In the genomic region with DNA sequence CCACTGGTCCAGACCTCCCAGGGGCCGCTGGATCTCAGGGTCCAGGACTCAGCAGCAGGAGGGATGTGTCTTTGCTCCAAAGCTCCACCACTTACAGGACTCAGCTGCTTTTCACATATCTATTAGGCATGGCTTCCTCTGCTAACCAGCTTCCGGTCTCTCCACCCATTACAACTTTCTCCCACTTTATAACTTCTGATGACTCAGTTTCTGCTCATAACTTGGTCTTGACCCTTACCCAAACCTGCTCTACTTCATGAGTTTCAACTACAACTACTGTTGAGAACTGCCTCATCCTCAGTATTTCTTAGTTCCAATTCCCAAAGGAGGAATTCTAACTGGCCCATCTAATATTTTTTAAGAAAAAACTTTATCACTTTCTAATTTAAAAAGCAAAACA, we compare ENCODE assay signal across 19 cellular contexts. TPM values are rescaled to one million over a fixed set of nuclear protein-coding genes. Genes with fewer than 3 reads are reported as not detected.
DNase-seq lines count a peak whose midpoint lies in the region; ATAC-seq and TF ChIP-seq lines count a peak whose summit lies in the region.
"Had no signal": no experiment of that assay in that cellular context is flagged by ENCODE, and none has a peak within 500 bp of the region (broad histone marks: within the 10 kb centered on the region; RNA-seq: fewer than 3 reads in every experiment).

No MANE protein-coding gene starts in this region.

- H3K27me3 ChIP-seq in PC-3 (ENCODE audit: low read length) (no peaks in the 10 kb centered on the region), ascending aorta (no peaks in the 10 kb centered on the region)

- DNase-seq in HT1080 (ENCODE audit: low read depth), result peak; percentile 83
- peak; percentile 73 for DNase-seq in PC-3
- peak; percentile 17 for DNase-seq in epithelial cell of esophagus (ENCODE audit: low read depth)
- peak; percentile 46 for DNase-seq in renal cortical epithelial cell (ENCODE audit: low read depth)
- DNase-seq in NCI-H1092 (lab: John Stamatoyannopoulos, UW), result no peak
- no peak for DNase-seq in islet precursor cell
- no peak for DNase-seq in ascending aorta (ENCODE audit: low spot score in 2 of 2)
- DNase-seq: CD4-positive, CD25-positive, alpha-beta regulatory T cell; H9; NCI-H1048; NCI-H1436 treated with DMSO at 0.1 percent for 48 hours; NCI-H1930; SIG-M5; SK-N-SH had no signal

- no peaks in the 10 kb centered on the region for H4K20me1 ChIP-seq in PC-3 (ENCODE audit: low read length)

- no peak overlapping the region for H3K9ac ChIP-seq in PC-3 (ENCODE audit: low read length)
- H3K9ac ChIP-seq: KMS-11, SK-N-SH had no signal

- no peaks in the 10 kb centered on the region for H3K9me2 ChIP-seq in PC-3 (replicated peaks; ENCODE audit: low read length)
- H3K9me2 ChIP-seq: SK-N-SH had no signal

- BruUV-seq in PC-3 (replicated peaks; lab: Mats Ljungman, UMichigan), result no TSS peak

- peaks cover 10% of the 10 kb centered on the region for H3K4me1 ChIP-seq in PC-3 (ENCODE audit: insufficient read depth, low read length)
- H3K4me1 ChIP-seq in ascending aorta, result no peaks in the 10 kb centered on the region

- no peaks in the 10 kb centered on the region for H3K36me3 ChIP-seq in PC-3 (ENCODE audit: low read depth, low read length)
- no peaks in the 10 kb centered on the region for H3K36me3 ChIP-seq in ascending aorta

- H3K4me2 ChIP-seq in PC-3 (ENCODE audit: low read length), result 0 out of 2 replicates have a peak overlapping the region, but pooled peaks have one; percentile 26
- H3K4me2 ChIP-seq: KMS-11, SK-N-SH had no signal

- H3F3A ChIP-seq in PC-3 (ENCODE audit: low read length, unreplicated experiment), result no peaks in the 10 kb centered on the region

- POLR2A ChIA-PET in PC-3 (lab: Charles Lee; ENCODE audit: unreplicated experiment), result no interaction called here

- peak; percentile 43 for ATAC-seq in PC-3
- ATAC-seq: GM12878 had no signal

- H3K9me3 ChIP-seq in PC-3 (ENCODE audit: low read length) (no peaks in the 10 kb centered on the region), ascending aorta (no peaks in the 10 kb centered on the region)
- H3K9me3 ChIP-seq: SK-N-SH had no signal

- intact Hi-C loops in PC-3 (cut with micrococcal nuclease), result no loop called here
- intact Hi-C loops in ascending aorta (cut with DNase I), result no loop called here

- CTCF ChIA-PET in PC-3 (lab: Charles Lee), result no interaction called here

- no peak for TF ChIP-seq CTCF in PC-3 (conservative IDR thresholded peaks at IDR 0.05; ENCODE audit: low read depth, low read length)
- TF ChIP-seq CTCF in epithelial cell of esophagus (IDR thresholded peaks at IDR 0.05; ENCODE audit: insufficient read depth, low read depth, low read length, missing control alignments), result no peak
- TF ChIP-seq CTCF in ascending aorta (IDR thresholded peaks at IDR 0.05), result no peak

- H3K4me3 ChIP-seq in PC-3 (ENCODE audit: low read length) (no peak overlapping the region), epithelial cell of esophagus (ENCODE audit: low read length) (no peak overlapping the region), ascending aorta (no peak overlapping the region)
- H3K4me3 ChIP-seq: GM12878 had no signal

- no peak overlapping the region for H2AFZ ChIP-seq in PC-3 (ENCODE audit: low read length)

- H3K79me2 ChIP-seq in PC-3 (ENCODE audit: low read length), result no peaks in the 10 kb centered on the region

- H3K27ac ChIP-seq in PC-3 (ENCODE audit: low read length) (no peak overlapping the region), ascending aorta (no peak overlapping the region)
- H3K27ac ChIP-seq: KMS-11 had no signal

RNA-seq across cellular contexts. Expression of a gene that starts 17.2 kb away (rescaled TPM):
- total RNA-seq in HT1080 (2014; rRNA removed; shearing (Covaris generic)), result 1.8 and 2.3 TPM in 2 replicates
- 0.77 and 1.2 TPM in 2 replicates for polyA plus RNA-seq in HT1080 (2015; cell fraction: cytosol; rRNA removed)
- polyA plus RNA-seq in HT1080 (2015; cell fraction: nucleus; rRNA removed), result 2.8 and 3.0 TPM in 2 replicates
- total RNA-seq in PC-3 (2014; rRNA removed) (not detected in 2 replicates), renal cortical epithelial cell (4.7 and 13.1 TPM in 2 replicates), ascending aorta (not detected)
- total RNA-seq: CD4-positive, CD25-positive, alpha-beta regulatory T cell; MCF 10A; NCI-H460 had no signal
- polyA plus RNA-seq: BJ; CD4-positive, CD25-positive, alpha-beta regulatory T cell; SK-N-SH had no signal

Comparison
In these comparisons a context has a peak if more than half of its experiments do, and no peak if none do; other contexts are left out.
1. DNase-seq: peak in HT1080 (single experiment), PC-3 (single experiment), epithelial cell of esophagus (single experiment) and renal cortical epithelial cell (single experiment); none in NCI-H1092 (single experiment), islet precursor cell (single experiment) and ascending aorta (0 of 2).